24 cellular contexts compared by ENCODE assay signal in the genomic region with DNA sequence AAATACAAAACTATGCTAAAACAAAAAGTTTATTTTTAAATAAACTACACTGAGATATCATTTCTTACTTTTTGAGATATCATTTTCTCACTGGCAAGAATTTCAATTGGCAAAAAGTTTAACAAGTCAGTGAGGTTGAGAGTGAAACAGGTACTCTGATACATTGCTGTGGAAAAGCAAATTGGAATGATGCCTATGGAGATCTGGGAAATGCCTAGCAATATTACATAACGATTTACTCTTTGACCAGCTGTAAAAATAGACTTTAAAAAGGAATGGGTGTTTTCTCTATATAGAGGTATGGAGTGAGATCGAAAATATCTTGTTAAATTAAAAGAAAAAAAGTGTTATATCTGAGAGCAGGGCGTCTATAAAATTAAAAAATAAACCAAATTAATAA. TPM values are rescaled to one million over a fixed set of nuclear protein-coding genes. Genes with fewer than 3 reads are reported as not detected.
"Had no signal": no experiment of that assay in that cellular context is flagged by ENCODE, and none has a peak within 500 bp of the region (broad histone marks: within the 10 kb centered on the region; RNA-seq: fewer than 3 reads in every experiment).

No MANE protein-coding gene starts in this region.

- FAIRE-seq: HTR-8/SVneo had no signal

- H3K9ac ChIP-seq: SK-N-SH had no signal

- DNase-seq: KBM-7, MV-4-11, NCI-H1048, NCI-H1105, NCI-H1417, NCI-H1436 treated with DMSO at 0.1 percent for 48 hours, NCI-H1694, NCI-H187 treated with DMSO at 0.1 percent for 48 hours, NCI-H2081, NCI-H2107, NCI-H2227 treated with DMSO at 0.1 percent for 48 hours, NCI-H524, NCI-H526 treated with DMSO at 0.1 percent for 48 hours, NCI-H748 treated with DMSO at 0.1 percent for 48 hours, SHP77, SK-N-SH, SW 1271 had no signal

- H3K4me2 ChIP-seq: SK-N-SH had no signal

- H3K9me3 ChIP-seq: SK-N-SH had no signal

- H3K27ac ChIP-seq: HL-60, RWPE1 had no signal

RNA-seq across cellular contexts. Expression of gene CGAS, which starts 16.9 kb away (rescaled TPM):
- total RNA-seq: SK-MEL-5 had no signal

RNA-seq across cellular contexts. Expression of gene DDX43, which starts 40.6 kb away (rescaled TPM):
- total RNA-seq: LHCN-M2, MCF 10A, NCI-H460, SK-MEL-5 had no signal
- polyA plus RNA-seq: SK-N-SH had no signal
